Comparison of ENCODE assay signal across 8 cellular contexts in genomic region chrX:48003758-48004457, GRCh38. TPM values are rescaled to one million over a fixed set of nuclear protein-coding genes. Genes with fewer than 3 reads are reported as not detected.
DNase-seq lines count a peak whose midpoint lies in the region; ATAC-seq lines count a peak whose summit lies in the region.

Gene ZNF182 (minus strand): TSS chrX:48003989. CDS start chrX:48002609, 1,380 bp downstream.

- no peaks in the 10 kb centered on the region for H3K27me3 ChIP-seq in endocrine pancreas (ENCODE audit: control insufficient read depth, insufficient read depth, low read length)

- H3K9ac ChIP-seq in endocrine pancreas (ENCODE audit: control insufficient read depth, insufficient read depth, low read length), result peak within 1 kb of the TSS; percentile 62

- H3K9me3 ChIP-seq in endocrine pancreas (ENCODE audit: control insufficient read depth, low read length), result no peaks in the 10 kb centered on the region

- no peaks in the 10 kb centered on the region for H3K4me1 ChIP-seq in endocrine pancreas (ENCODE audit: control insufficient read depth, insufficient read depth, low read length)

- H3K36me3 ChIP-seq in endocrine pancreas (ENCODE audit: control insufficient read depth, insufficient read depth, low read length), result no peaks in the 10 kb centered on the region

- H3K4me3 ChIP-seq in endocrine pancreas (ENCODE audit: control insufficient read depth, insufficient read depth, low read length), result peak within 1 kb of the TSS; percentile 68

- DNase-seq in COR-L47 (lab: John Stamatoyannopoulos, UW), result peak; percentile 82
- DNase-seq in HUDEP-2 (lab: John Stamatoyannopoulos, UW; ENCODE audit: unreplicated experiment in 76 of 76), result peak in 74 of 76 experiments; percentile 15 to 88 (median 80)
- DNase-seq in NOMO-1 treated with dmso at 0.1 percent for 144 hours (lab: John Stamatoyannopoulos, UW; ENCODE audit: unreplicated experiment), result peak; percentile 75
- DNase-seq in activated CD8-positive, alpha-beta memory T cell treated with anti-CD3 and anti-CD28 coated beads, Interleukin-2, amount 50 U/mL, for 1 hour (ENCODE audit: extremely low read depth), result peak; percentile 89
- DNase-seq in mesenteric fat pad (ENCODE audit: low spot score), result peak; percentile 95
- DNase-seq in stimulated activated CD8-positive, alpha-beta memory T cell treated with anti-CD3 and anti-CD28 coated beads, Interleukin-12 subunit alpha, Interleukin-12 subunit beta, amount 100 ng/mL, for 4 hours (ENCODE audit: low read depth), result peak; percentile 80

- ATAC-seq in GM21367 (IDR thresholded peaks at IDR 0.05; ENCODE audit: unreplicated experiment), result peak; percentile 90

RNA-seq across cellular contexts. Expression of gene ZNF182, which starts in this region (rescaled TPM):
- 3.6 TPM for total RNA-seq in mesenteric fat pad

Comparison
In these comparisons a context has a peak if more than half of its experiments do, and no peak if none do; other contexts are left out.
1. Peak in every context shown above with its lines: DNase-seq, ATAC-seq and H3K4me3 ChIP-seq.